In the genomic region with DNA sequence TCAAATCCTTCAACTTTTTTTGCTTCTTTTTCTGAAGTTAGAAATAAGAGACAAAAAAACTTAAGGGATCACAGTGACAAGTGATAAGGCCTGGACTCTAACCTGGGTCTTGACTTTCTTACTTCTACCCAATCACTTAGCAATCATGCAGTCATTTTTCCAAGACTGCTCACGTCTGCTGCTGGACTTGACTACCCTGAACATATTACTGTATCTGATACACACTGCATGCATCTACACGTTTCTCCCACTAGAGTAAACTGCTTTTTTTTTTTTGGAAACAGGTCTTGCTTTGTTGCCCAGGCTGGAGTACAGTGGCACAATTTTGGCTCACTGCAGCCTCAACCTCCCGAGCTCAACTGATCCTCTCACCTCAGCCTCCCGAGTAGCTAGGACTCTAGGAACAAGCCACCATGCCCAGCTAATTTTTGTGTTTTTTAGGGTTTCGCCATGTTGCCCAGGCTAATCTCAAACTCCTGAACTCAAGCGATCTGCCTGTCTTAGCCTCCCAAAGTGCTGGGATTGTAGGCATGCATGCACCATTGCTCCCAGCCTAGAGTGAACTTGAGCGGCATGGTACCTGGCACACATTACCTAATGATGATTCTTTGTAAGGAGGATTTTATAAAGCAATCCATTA, we compare ENCODE assay signal across 16 cellular contexts. TPM values are rescaled to one million over a fixed set of nuclear protein-coding genes. Genes with fewer than 3 reads are reported as not detected.
DNase-seq lines count a peak whose midpoint lies in the region; ATAC-seq and TF ChIP-seq lines count a peak whose summit lies in the region.
"Had no signal": no experiment of that assay in that cellular context is flagged by ENCODE, and none has a peak within 500 bp of the region (broad histone marks: within the 10 kb centered on the region; RNA-seq: fewer than 3 reads in every experiment).

No MANE protein-coding gene starts in this region.

- H3K36me3 ChIP-seq in osteoblast (ENCODE audit: insufficient read depth, low read length), result peaks cover 91% of the 10 kb centered on the region

- POLR2A ChIA-PET in CD4-positive, alpha-beta T cell (lab: Charles Lee), result interaction anchor here (0.7 to 1.0 kb wide), 2 partner anchors 10 to 18 kb away, joined by 3 read pairs; no protein-coding TSS in a partner anchor

- H3K4me3 Mint-ChIP-seq in CD4-positive, alpha-beta T cell, result no peak overlapping the region
- H3K4me3 Mint-ChIP-seq in HFFc6 (no peak overlapping the region), endothelial cell (ENCODE audit: unreplicated experiment) (peak overlapping the region; percentile 32)
- H3K4me3 Mint-ChIP-seq: activated naive CD8-positive, alpha-beta T cell had no signal

- H4K20me1 ChIP-seq in osteoblast (ENCODE audit: insufficient read depth, low read length), result peaks cover 5% of the 10 kb centered on the region

- no peak overlapping the region for H2AFZ ChIP-seq in osteoblast (ENCODE audit: low read length)

- H3K27me3 ChIP-seq in CD4-positive, alpha-beta T cell (ENCODE audit: control insufficient read depth, insufficient read depth, low read length), result no peaks in the 10 kb centered on the region
- no peaks in the 10 kb centered on the region for H3K27me3 ChIP-seq in osteoblast (ENCODE audit: insufficient read depth, low read length)
- H3K27me3 ChIP-seq in dorsolateral prefrontal cortex, result no peaks in the 10 kb centered on the region
- H3K27me3 ChIP-seq: colonic mucosa, tibial artery had no signal

- intact Hi-C loops in CD4-positive, alpha-beta T cell (cut with DNase I, micrococcal nuclease), result loop anchor here in 1 of 2 experiments (2.0 kb wide), 1 partner anchor 15 kb away; no protein-coding TSS in a partner anchor
- intact Hi-C loops in dorsolateral prefrontal cortex (cut with DNase I), result no loop called here

- no peak overlapping the region for H3K4me2 ChIP-seq in osteoblast (ENCODE audit: insufficient read depth, low read length)

- peaks cover 50% of the 10 kb centered on the region for H3K4me1 ChIP-seq in osteoblast (ENCODE audit: insufficient read depth, low read length)
- H3K4me1 ChIP-seq: Caco-2, colonic mucosa had no signal

- no peak for DNase-seq in CD4-positive, alpha-beta T cell
- DNase-seq in HFFc6 (no peak), endothelial cell (ENCODE audit: low spot score) (no peak), osteoblast (ENCODE audit: insufficient read length, low spot score, missing footprints) (no peak), dorsolateral prefrontal cortex (no peak), NCI-H748 (lab: John Stamatoyannopoulos, UW; ENCODE audit: unreplicated experiment) (no peak), NCI-H187 (lab: John Stamatoyannopoulos, UW) (no peak)
- no peak for DNase-seq in activated effector memory CD4-positive, alpha-beta T cell treated with anti-CD3 and anti-CD28 coated beads, Interleukin-2, amount 50 U/mL, for 16 hours
- DNase-seq: activated T-cell treated with anti-CD3 and anti-CD28 coated beads, Interleukin-2, amount 50 U/mL, for 1 hour; Caco-2; colonic mucosa; left cardiac atrium; NCI-H1105 treated with DMSO at 0.1 percent for 48 hours; NCI-H524 treated with DMSO at 0.1 percent for 48 hours; tibial artery had no signal

- CTCF ChIA-PET in CD4-positive, alpha-beta T cell (lab: Charles Lee), result no interaction called here

- H3K36me3 Mint-ChIP-seq in CD4-positive, alpha-beta T cell (ENCODE audit: low read depth), result peaks cover 100% of the 10 kb centered on the region
- H3K36me3 Mint-ChIP-seq in HFFc6 (ENCODE audit: low read depth), result peaks cover 85% of the 10 kb centered on the region
- peaks cover 77% of the 10 kb centered on the region for H3K36me3 Mint-ChIP-seq in endothelial cell (ENCODE audit: low read depth, unreplicated experiment)

- no peak for ATAC-seq in CD4-positive, alpha-beta T cell (ENCODE audit: poor library complexity)
- ATAC-seq: left cardiac atrium had no signal

- peaks cover 33% of the 10 kb centered on the region for H3K79me2 ChIP-seq in osteoblast (ENCODE audit: insufficient read depth, low read length)

- H3K9me3 ChIP-seq in CD4-positive, alpha-beta T cell (ENCODE audit: control insufficient read depth, low read length), result no peaks in the 10 kb centered on the region
- no peaks in the 10 kb centered on the region for H3K9me3 ChIP-seq in osteoblast (ENCODE audit: low read depth, low read length)
- H3K9me3 ChIP-seq: Caco-2, colonic mucosa, tibial artery had no signal

- H3K27ac Mint-ChIP-seq in CD4-positive, alpha-beta T cell, result peak overlapping the region; percentile 32
- peak overlapping the region; percentile 66 for H3K27ac Mint-ChIP-seq in HFFc6
- H3K27ac Mint-ChIP-seq in endothelial cell (ENCODE audit: unreplicated experiment), result no peak overlapping the region
- H3K27ac Mint-ChIP-seq: activated naive CD8-positive, alpha-beta T cell had no signal

- peaks cover 46% of the 10 kb centered on the region for H3K4me1 Mint-ChIP-seq in CD4-positive, alpha-beta T cell (ENCODE audit: low read depth)
- H3K4me1 Mint-ChIP-seq in HFFc6 (ENCODE audit: low read depth) (peaks cover 83% of the 10 kb centered on the region), endothelial cell (ENCODE audit: unreplicated experiment) (peaks cover 28% of the 10 kb centered on the region)

- TF ChIP-seq CTCF in CD4-positive, alpha-beta T cell (IDR thresholded peaks at IDR 0.05), result no peak
- TF ChIP-seq CTCF in HFFc6 (IDR thresholded peaks at IDR 0.05), result peak; percentile 24; the same call in 1 of the 2 replicates
- no peak for TF ChIP-seq CTCF in endothelial cell (IDR thresholded peaks at IDR 0.05; ENCODE audit: unreplicated experiment)
- no peak for TF ChIP-seq CTCF in osteoblast (IDR thresholded peaks at IDR 0.05; ENCODE audit: extremely low read depth, low read depth, low read length)
- no peak for TF ChIP-seq CTCF in dorsolateral prefrontal cortex (IDR thresholded peaks at IDR 0.05 in 54 of 56, conservative IDR thresholded peaks at IDR 0.05 in 2 of 56; ENCODE audit: low read depth in 1 of 56, partially characterized antibody in 56 of 56)

- no peaks in the 10 kb centered on the region for H3K27me3 Mint-ChIP-seq in CD4-positive, alpha-beta T cell
- H3K27me3 Mint-ChIP-seq in HFFc6 (ENCODE audit: insufficient read depth) (no peaks in the 10 kb centered on the region), endothelial cell (ENCODE audit: unreplicated experiment) (no peaks in the 10 kb centered on the region)
- H3K27me3 Mint-ChIP-seq: activated naive CD8-positive, alpha-beta T cell had no signal

- no peak overlapping the region for H3K4me3 ChIP-seq in osteoblast (ENCODE audit: insufficient read depth, low read length)
- no peak overlapping the region for H3K4me3 ChIP-seq in dorsolateral prefrontal cortex
- H3K4me3 ChIP-seq: colonic mucosa, tibial artery had no signal

- H3K27ac ChIP-seq in CD4-positive, alpha-beta T cell (ENCODE audit: low read depth, low read length), result no peak overlapping the region
- peak overlapping the region; percentile 41 for H3K27ac ChIP-seq in osteoblast (ENCODE audit: low read depth, low read length)
- no peak overlapping the region for H3K27ac ChIP-seq in dorsolateral prefrontal cortex
- H3K27ac ChIP-seq: colonic mucosa, tibial artery had no signal

- H3K9me3 Mint-ChIP-seq in CD4-positive, alpha-beta T cell, result no peaks in the 10 kb centered on the region
- H3K9me3 Mint-ChIP-seq in HFFc6, result no peaks in the 10 kb centered on the region
- no peaks in the 10 kb centered on the region for H3K9me3 Mint-ChIP-seq in endothelial cell (ENCODE audit: unreplicated experiment)

RNA-seq across cellular contexts. Expression of gene PLIN2, which starts 7.4 kb away (rescaled TPM):
- total RNA-seq in CD4-positive, alpha-beta T cell, result 10 to 100 TPM; 68.8 to 70.7 TPM
- 10 to 100 TPM; 80.8 to 91.6 (median 87.7) TPM for total RNA-seq in HFFc6 (2021; fragmentation: NEBNext Ultra II Directional; extraction: Animal tissue kit (Norgen Biotek cat#: 25700))
- 60.0 TPM for total RNA-seq in endothelial cell (ENCODE audit: unreplicated experiment)
- 113 and 143 TPM in 2 replicates for total RNA-seq in osteoblast
- total RNA-seq in dorsolateral prefrontal cortex, result 10 to 100 TPM in 112 of 120 experiments, 1 to 10 TPM in 8; 6.8 to 76.7 (median 17.3) TPM

RNA-seq across cellular contexts. Expression of gene HAUS6, which starts 17.2 kb away (rescaled TPM):
- total RNA-seq in CD4-positive, alpha-beta T cell, result 10 to 100 TPM; 14.9 to 17.2 TPM
- total RNA-seq in HFFc6 (2021; fragmentation: NEBNext Ultra II Directional; extraction: Animal tissue kit (Norgen Biotek cat#: 25700)), result 10 to 100 TPM in 5 of 6 experiments, 1 to 10 TPM in 1; 9.2 to 15.4 (median 14.0) TPM
- total RNA-seq in endothelial cell (ENCODE audit: unreplicated experiment) (19.0 TPM), osteoblast (14.5 and 16.2 TPM in 2 replicates), dorsolateral prefrontal cortex (10 to 100 TPM in 113 of 120 experiments, 1 to 10 TPM in 7; 8.9 to 18.7 (median 12.9) TPM)
